In genomic region chr2:241007111-241007510, GRCh38 we compare ENCODE assay signal across 13 cellular contexts. TPM values are rescaled to one million over a fixed set of nuclear protein-coding genes. Genes with fewer than 3 reads are reported as not detected.
DNase-seq lines count a peak whose midpoint lies in the region; ATAC-seq and TF ChIP-seq lines count a peak whose summit lies in the region.
"Had no signal": no experiment of that assay in that cellular context is flagged by ENCODE, and none has a peak within 500 bp of the region (broad histone marks: within the 10 kb centered on the region; RNA-seq: fewer than 3 reads in every experiment).

No MANE protein-coding gene starts in this region.

- no peak for TF ChIP-seq CTCF in heart right ventricle (IDR thresholded peaks at IDR 0.05)

- peaks cover 3 to 23% (median 14%) of the 10 kb centered on the region in 9 donors for H3K4me1 ChIP-seq in heart right ventricle

- peaks cover 0 to 20% (median 0%) of the 10 kb centered on the region in 9 donors for H3K36me3 ChIP-seq in heart right ventricle
- H3K36me3 ChIP-seq: HAP-1 had no signal

- intact Hi-C loops in left ventricle myocardium superior (cut with micrococcal nuclease) (no loop called here), heart right ventricle (cut with DNase I) (no loop called here), sciatic nerve (cut with DNase I) (no loop called here)

- peak; percentile 33 for DNase-seq in activated CD8-positive, alpha-beta memory T cell treated with anti-CD3 and anti-CD28 coated beads, Interleukin-2, amount 10 ng/mL, durations not matched to agents 7 days and 5 days
- DNase-seq in activated CD8-positive, alpha-beta memory T cell treated with anti-CD3 and anti-CD28 coated beads, Interleukin-2, amount 50 U/mL, for 48 hours = no peak
- DNase-seq in left ventricle myocardium superior = peak; percentile 3
- DNase-seq in heart right ventricle = no peak
- peak; percentile 12 for DNase-seq in sciatic nerve (ENCODE audit: low spot score)
- no peak for DNase-seq in DMS 273 treated with DMSO at 0.1 percent for 48 hours (lab: John Stamatoyannopoulos, UW)
- DNase-seq: AML-193, Calu3, DMS79 had no signal

- H3K27ac ChIP-seq in heart right ventricle = no peak overlapping the region

- H3K9me3 ChIP-seq in heart right ventricle = peaks cover 0 to 37% (median 27%) of the 10 kb centered on the region in 11 donors

- no peak overlapping the region for H3K4me3 Mint-ChIP-seq in activated CD8-positive, alpha-beta memory T cell treated with anti-CD3 and anti-CD28 coated beads, Interleukin-2, amount 10 ng/mL, durations not matched to agents 7 days and 5 days
- H3K4me3 Mint-ChIP-seq: CD4-positive, alpha-beta T cell had no signal

- no peak for ATAC-seq in activated CD8-positive, alpha-beta memory T cell treated with anti-CD3 and anti-CD28 coated beads, Interleukin-2, amount 10 ng/mL, durations not matched to agents 7 days and 5 days
- ATAC-seq in left ventricle myocardium superior (no peak), heart right ventricle (no peak), sciatic nerve (no peak), GM19455 (IDR thresholded peaks at IDR 0.05; ENCODE audit: unreplicated experiment) (no peak), GM18909 (IDR thresholded peaks at IDR 0.05; ENCODE audit: poor library complexity, unreplicated experiment) (no peak)

- WGBS in heart right ventricle, 2 donors = 96% methylated on average over 7 of the region's 7 CpGs

- H3K27me3 Mint-ChIP-seq in activated CD8-positive, alpha-beta memory T cell treated with anti-CD3 and anti-CD28 coated beads, Interleukin-2, amount 10 ng/mL, durations not matched to agents 7 days and 5 days = peaks cover 13% of the 10 kb centered on the region
- H3K27me3 Mint-ChIP-seq: CD4-positive, alpha-beta T cell had no signal

- H3K27ac Mint-ChIP-seq in activated CD8-positive, alpha-beta memory T cell treated with anti-CD3 and anti-CD28 coated beads, Interleukin-2, amount 10 ng/mL, durations not matched to agents 7 days and 5 days = no peak overlapping the region

- no peaks in the 10 kb centered on the region for H3K27me3 ChIP-seq in heart right ventricle

- CTCF ChIA-PET in activated CD8-positive, alpha-beta memory T cell treated with anti-CD3 and anti-CD28 coated beads, Interleukin-2, amount 10 ng/mL, durations not matched to agents 7 days and 5 days (lab: Charles Lee) = no interaction called here

- H3K9me3 Mint-ChIP-seq in activated CD8-positive, alpha-beta memory T cell treated with anti-CD3 and anti-CD28 coated beads, Interleukin-2, amount 10 ng/mL, durations not matched to agents 7 days and 5 days (ENCODE audit: low read depth) = peaks cover 13% of the 10 kb centered on the region

- H3K4me1 Mint-ChIP-seq in activated CD8-positive, alpha-beta memory T cell treated with anti-CD3 and anti-CD28 coated beads, Interleukin-2, amount 10 ng/mL, durations not matched to agents 7 days and 5 days = peaks cover 8% of the 10 kb centered on the region

- no peak overlapping the region for H3K4me3 ChIP-seq in heart right ventricle
- H3K4me3 ChIP-seq: HAP-1 had no signal

- H3K36me3 Mint-ChIP-seq in activated CD8-positive, alpha-beta memory T cell treated with anti-CD3 and anti-CD28 coated beads, Interleukin-2, amount 10 ng/mL, durations not matched to agents 7 days and 5 days = no peaks in the 10 kb centered on the region

RNA-seq across cellular contexts. Expression of gene SNED1, which starts 8.7 kb away (rescaled TPM):
- total RNA-seq in activated CD8-positive, alpha-beta memory T cell treated with anti-CD3 and anti-CD28 coated beads, Interleukin-2, amount 10 ng/mL, durations not matched to agents 7 days and 5 days = 1 to 10 TPM; 3.6 to 4.6 TPM
- total RNA-seq in left ventricle myocardium superior (7.4 TPM), heart right ventricle (10 to 100 TPM in 1 of 10 donors, 1 to 10 TPM in 9; 3.9 to 12.7 (median 6.3) TPM), sciatic nerve (148 TPM)
- polyA plus RNA-seq in heart right ventricle = 1 to 10 TPM; 4.2 to 6.9 TPM

Comparison
In these comparisons a context has a peak if more than half of its experiments do, and no peak if none do; other contexts are left out.
1. DNase-seq: peak in activated CD8-positive, alpha-beta memory T cell treated with anti-CD3 and anti-CD28 coated beads, Interleukin-2, amount 10 ng/mL, durations not matched to agents 7 days and 5 days (single experiment), left ventricle myocardium superior (single experiment) and sciatic nerve (single experiment); none in activated CD8-positive, alpha-beta memory T cell treated with anti-CD3 and anti-CD28 coated beads, Interleukin-2, amount 50 U/mL, for 48 hours (single experiment), heart right ventricle (0 of 2) and DMS 273 treated with DMSO at 0.1 percent for 48 hours (single experiment).
2. RNA of gene SNED1, which starts 8.7 kb away (total RNA-seq): 148 TPM in sciatic nerve (single experiment); 7.4 TPM in left ventricle myocardium superior (single experiment), 3.9 to 12.7 TPM in heart right ventricle and 3.6 to 4.6 TPM in activated CD8-positive, alpha-beta memory T cell treated with anti-CD3 and anti-CD28 coated beads, Interleukin-2, amount 10 ng/mL, durations not matched to agents 7 days and 5 days; every median in the first group is over 10 times any median in the second.